Comparison of ENCODE assay signal across 3 cellular contexts in genomic region chr20:42506397-42506796, GRCh38.
TF ChIP-seq lines count a peak whose summit lies in the region.

No MANE protein-coding gene starts in this region.

TF ChIP-seq in HepG2, 621 proteins besides CTCF, POLR2A, EP300 and RAD21:
- TF ChIP-seq CEBPB (IDR thresholded peaks at IDR 0.05; ENCODE audit: borderline replicate concordance, low read depth, low read length), result peak; percentile 81
- no peak for TF ChIP-seq PRDM4 (CRISPR knock-in tag; IDR thresholded peaks at IDR 0.05; ENCODE audit: borderline replicate concordance)
- no peak for TF ChIP-seq CREM (IDR thresholded peaks at IDR 0.05)
- TF ChIP-seq CREM (CRISPR knock-in tag; IDR thresholded peaks at IDR 0.05), result no peak

TF ChIP-seq in IMR-90, 13 proteins besides CTCF, POLR2A, EP300 and RAD21:
- TF ChIP-seq CEBPB (IDR thresholded peaks at IDR 0.05; ENCODE audit: low read depth, low read length), result peak; percentile 62
- TF ChIP-seq ELK1 (IDR thresholded peaks at IDR 0.05; ENCODE audit: borderline replicate concordance, low read depth, low read length), result no peak

TF ChIP-seq in K562, 482 proteins besides CTCF, POLR2A, EP300 and RAD21:
- TF ChIP-seq ZNF253 (CRISPR knock-in tag; conservative IDR thresholded peaks at IDR 0.05) (no peak), CEBPB (tag; IDR thresholded peaks at IDR 0.05) (peak; percentile 15; the same call in 1 of the 2 replicates), CEBPG (CRISPR knock-in tag; IDR thresholded peaks at IDR 0.05) (no peak), CEBPG (tag; conservative IDR thresholded peaks at IDR 0.05 in 1 of 2, IDR thresholded peaks at IDR 0.05 in 1 of 2) (peak in 1 of 2 experiments; percentile 57; a peak in 2 of 4 replicates)
